In the genomic region with DNA sequence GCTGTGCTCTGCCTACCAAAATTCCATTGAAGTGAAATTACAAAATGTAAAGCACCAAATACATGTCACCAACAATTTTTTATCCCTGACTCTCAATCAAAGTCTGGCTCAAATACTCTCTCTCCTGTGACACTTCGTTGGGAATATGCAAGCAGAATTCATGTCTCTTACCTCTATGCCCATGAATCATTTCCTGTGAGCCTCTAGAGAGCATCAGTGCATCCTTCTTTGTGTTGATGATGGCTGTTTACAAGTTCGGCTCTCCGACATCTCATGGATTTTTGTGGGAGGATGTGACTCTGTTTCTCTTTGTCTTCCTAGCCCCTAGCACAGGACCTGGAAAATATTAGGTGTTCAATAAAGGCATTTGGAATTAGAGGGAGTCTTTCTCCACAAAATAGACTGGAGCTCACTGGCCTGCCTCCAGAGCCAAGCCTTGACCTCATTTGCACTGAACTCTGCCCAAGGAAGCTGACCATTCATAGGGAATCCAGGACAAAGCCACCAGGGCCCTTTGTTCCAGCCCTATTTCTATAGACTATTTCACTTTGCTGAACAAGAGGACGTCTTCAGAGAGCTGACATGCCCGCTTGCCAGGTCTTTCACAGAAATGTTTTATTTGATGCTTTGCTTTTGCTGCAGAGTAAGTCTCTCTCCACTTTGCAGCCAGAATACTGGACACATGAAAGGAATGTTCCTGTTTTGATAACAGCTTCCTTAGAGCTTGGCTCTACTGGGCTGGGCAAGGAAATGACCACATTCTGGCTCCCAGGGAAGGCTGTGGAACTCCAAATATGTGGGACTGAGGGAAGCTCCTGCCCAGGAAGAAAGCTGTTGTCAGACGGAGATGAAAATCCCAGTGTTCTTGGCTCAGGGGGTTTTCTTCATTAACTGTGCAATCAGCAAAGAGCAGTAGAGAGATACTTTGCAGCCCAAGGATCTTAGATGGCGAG, we compare ENCODE assay signal across 1 cellular context.
TF ChIP-seq lines count a peak whose summit lies in the region.

No MANE protein-coding gene starts in this region.

TF ChIP-seq in HepG2, 621 proteins besides CTCF, POLR2A, EP300 and RAD21 (continued from another document):
- TF ChIP-seq HNF1A (IDR thresholded peaks at IDR 0.05; ENCODE audit: low read depth) (no peak), HNF1A (CRISPR knock-in tag; IDR thresholded peaks at IDR 0.05; ENCODE audit: borderline replicate concordance) (no peak), HDAC1 (CRISPR knock-in tag; IDR thresholded peaks at IDR 0.05) (no peak), ATRX (CRISPR knock-in tag; IDR thresholded peaks at IDR 0.05; ENCODE audit: borderline replicate concordance) (no peak), ZNF644 (CRISPR knock-in tag; IDR thresholded peaks at IDR 0.05; ENCODE audit: low read depth) (no peak), PCBP1 (IDR thresholded peaks at IDR 0.05; ENCODE audit: borderline replicate concordance, low read depth, low read length) (no peak)
